Comparison of ENCODE assay signal across 8 cellular contexts in genomic region chr18:3305354-3305762, GRCh38. TPM values are rescaled to one million over a fixed set of nuclear protein-coding genes. Genes with fewer than 3 reads are reported as not detected.
DNase-seq lines count a peak whose midpoint lies in the region; ATAC-seq and TF ChIP-seq lines count a peak whose summit lies in the region.

No MANE protein-coding gene starts in this region.

- DNase-seq in A172 (ENCODE audit: low spot score) (peak; percentile 87), T-helper 22 cell (ENCODE audit: low read depth) (peak; percentile 62), epithelial cell of esophagus (ENCODE audit: low read depth) (peak; percentile 99), NCI-H345 (lab: John Stamatoyannopoulos, UW) (no peak), NCI-H69 (lab: John Stamatoyannopoulos, UW) (no peak), SKM-1 treated with dmso at 0.1 percent for 144 hours (lab: John Stamatoyannopoulos, UW; ENCODE audit: unreplicated experiment) (no peak)
- peak; percentile 47 for DNase-seq in stimulated activated CD8-positive, alpha-beta memory T cell treated with anti-CD3 and anti-CD28 coated beads, Interleukin-4, amount 100 ng/mL, for 48 hours

- H3K4me3 ChIP-seq in epithelial cell of esophagus (ENCODE audit: low read length), result no peak overlapping the region

- TF ChIP-seq CTCF in epithelial cell of esophagus (IDR thresholded peaks at IDR 0.05; ENCODE audit: insufficient read depth, low read depth, low read length, missing control alignments), result no peak

- peak; percentile 65 for ATAC-seq in HG02610 (IDR thresholded peaks at IDR 0.05; ENCODE audit: unreplicated experiment)

RNA-seq across cellular contexts. Expression of gene MYL12B, which starts 43.4 kb away (rescaled TPM):
- total RNA-seq in A172 (2014; rRNA removed; shearing (Covaris generic)), result 633 and 743 TPM in 2 replicates

RNA-seq across cellular contexts. Expression of gene MYL12A, which starts 57.8 kb away (rescaled TPM):
- total RNA-seq in A172 (2014; rRNA removed; shearing (Covaris generic)), result 1,577 and 1,578 TPM in 2 replicates

Comparison
In these comparisons a context has a peak if more than half of its experiments do, and no peak if none do; other contexts are left out.
1. DNase-seq: peak in A172 (single experiment), T-helper 22 cell (single experiment), epithelial cell of esophagus (single experiment) and stimulated activated CD8-positive, alpha-beta memory T cell treated with anti-CD3 and anti-CD28 coated beads, Interleukin-4, amount 100 ng/mL, for 48 hours (single experiment); none in NCI-H345 (single experiment), NCI-H69 (single experiment) and SKM-1 treated with dmso at 0.1 percent for 144 hours (single experiment).